11 cellular contexts compared by ENCODE assay signal in genomic region chr9:136995772-136996308, GRCh38. TPM values are rescaled to one million over a fixed set of nuclear protein-coding genes. Genes with fewer than 3 reads are reported as not detected.
DNase-seq lines count a peak whose midpoint lies in the region; ATAC-seq and TF ChIP-seq lines count a peak whose summit lies in the region.
"Had no signal": no experiment of that assay in that cellular context is flagged by ENCODE, and none has a peak within 500 bp of the region (broad histone marks: within the 10 kb centered on the region; RNA-seq: fewer than 3 reads in every experiment).

No MANE protein-coding gene starts in this region.

- H3K27ac ChIP-seq in PC-9 (no peak overlapping the region), esophagus (ENCODE audit: low read depth in 2 of 2, low read length in 1 of 2) (peak overlapping the region; percentile 88), thymus (ENCODE audit: low read depth) (peak overlapping the region; percentile 53), uterus (no peak overlapping the region)

- no peaks in the 10 kb centered on the region for H3K9me3 Mint-ChIP-seq in activated T-cell treated with anti-CD3 and anti-CD28 coated beads, Interleukin-2, amount 50 U/mL, for 4 hours
- H3K9me3 Mint-ChIP-seq: neural crest cell; stimulated activated naive B cell treated with anti-CD40 and anti-IgM and Interleukin-4, amounts not matched to agents 10 μg/mL and 1 μg/mL and 100 μg/mL, for 72 hours had no signal

- H3K4me1 ChIP-seq in PC-9 (replicated peaks; ENCODE audit: insufficient read depth) = peaks cover 31% of the 10 kb centered on the region
- H3K4me1 ChIP-seq in esophagus (ENCODE audit: control insufficient read depth in 2 of 2, insufficient read depth in 2 of 2, low read length in 1 of 2) = peaks cover 0 to 35% of the 10 kb centered on the region in 2 donors
- H3K4me1 ChIP-seq in thymus (ENCODE audit: control insufficient read depth, insufficient read depth, low read length) = peaks cover 25% of the 10 kb centered on the region
- H3K4me1 ChIP-seq in uterus = peaks cover 0 to 19% of the 10 kb centered on the region in 2 donors

- H3K27me3 ChIP-seq in PC-9 (ENCODE audit: insufficient read depth, low read depth) (no peaks in the 10 kb centered on the region), esophagus (ENCODE audit: control insufficient read depth in 1 of 2, insufficient read depth in 2 of 2, low read length in 2 of 2) (no peaks in the 10 kb centered on the region), thymus (ENCODE audit: control insufficient read depth, insufficient read depth) (peaks cover 19% of the 10 kb centered on the region), uterus (no peaks in the 10 kb centered on the region)

- H2AFZ ChIP-seq in PC-9 = no peak overlapping the region

- TF ChIP-seq POLR2A in uterus (IDR thresholded peaks at IDR 0.05) = no peak

- H3K9me3 ChIP-seq in PC-9 (ENCODE audit: insufficient read depth, low read depth) = no peaks in the 10 kb centered on the region
- no peaks in the 10 kb centered on the region for H3K9me3 ChIP-seq in esophagus (ENCODE audit: control insufficient read depth in 2 of 2, insufficient read depth in 1 of 2, low read depth in 1 of 2, low read length in 1 of 2)
- no peaks in the 10 kb centered on the region for H3K9me3 ChIP-seq in thymus (ENCODE audit: control insufficient read depth)
- no peaks in the 10 kb centered on the region for H3K9me3 ChIP-seq in uterus

- H3K4me1 Mint-ChIP-seq in activated T-cell treated with anti-CD3 and anti-CD28 coated beads, Interleukin-2, amount 50 U/mL, for 4 hours (ENCODE audit: low read depth) = peaks cover 47% of the 10 kb centered on the region

- no peaks in the 10 kb centered on the region for H3K9me2 ChIP-seq in PC-9 (ENCODE audit: insufficient read depth)

- H3K4me3 ChIP-seq in PC-9 (peak overlapping the region; percentile 53; the same call in 1 of the 2 replicates), esophagus (ENCODE audit: low read depth in 1 of 2, low read length in 2 of 2) (peak overlapping the region; percentile 51 to 52), thymus (ENCODE audit: low read length) (peak overlapping the region; percentile 58), uterus (no peak overlapping the region)

- H3K36me3 ChIP-seq in PC-9 (ENCODE audit: low read depth) (no peaks in the 10 kb centered on the region), esophagus (ENCODE audit: control insufficient read depth in 2 of 2, insufficient read depth in 2 of 2, low read length in 1 of 2) (peaks cover 0 to 9% of the 10 kb centered on the region in 2 donors), thymus (ENCODE audit: control insufficient read depth, insufficient read depth) (peaks cover 16% of the 10 kb centered on the region), uterus (no peaks in the 10 kb centered on the region)

- peaks cover 30% of the 10 kb centered on the region; the same call in 1 of the 2 replicates for H3F3A ChIP-seq in PC-9 (ENCODE audit: insufficient read depth, low read depth)

- POLR2A ChIA-PET in PC-9 (lab: Charles Lee; ENCODE audit: unreplicated experiment) = interaction anchor here (0.5 to 1.1 kb wide), 10 partner anchors 18 to 586 kb away, joined by 3 to 10 read pairs (median 6); partner anchors contain the start of gene AJM1

- H3K27me3 Mint-ChIP-seq in activated T-cell treated with anti-CD3 and anti-CD28 coated beads, Interleukin-2, amount 50 U/mL, for 4 hours (ENCODE audit: low read depth) = no peaks in the 10 kb centered on the region

- peaks cover 2% of the 10 kb centered on the region for H3K36me3 Mint-ChIP-seq in activated T-cell treated with anti-CD3 and anti-CD28 coated beads, Interleukin-2, amount 50 U/mL, for 4 hours (ENCODE audit: insufficient read depth)

- TSS peak; percentile 58 for BruUV-seq in PC-9 (replicated peaks; lab: Mats Ljungman, UMichigan)

- H3K79me2 ChIP-seq in PC-9 (ENCODE audit: low read depth) = peaks cover 7% of the 10 kb centered on the region; the same call in 1 of the 2 replicates

- no peak for ATAC-seq in activated T-cell treated with anti-CD3 and anti-CD28 coated beads, Interleukin-2, amount 50 U/mL, for 4 hours
- no peak for ATAC-seq in GM21737 (IDR thresholded peaks at IDR 0.05; ENCODE audit: unreplicated experiment)
- ATAC-seq: stimulated activated naive B cell treated with anti-CD40 and anti-IgM and Interleukin-4, amounts not matched to agents 10 μg/mL and 1 μg/mL and 100 μg/mL, for 72 hours had no signal

- peak overlapping the region; percentile 94 for H3K4me2 ChIP-seq in PC-9

- peak overlapping the region; percentile 62 for H3K4me3 Mint-ChIP-seq in activated T-cell treated with anti-CD3 and anti-CD28 coated beads, Interleukin-2, amount 50 U/mL, for 4 hours
- H3K4me3 Mint-ChIP-seq: neural crest cell had no signal

- no peaks in the 10 kb centered on the region for H4K20me1 ChIP-seq in PC-9 (ENCODE audit: insufficient read depth)

- CTCF ChIA-PET in PC-9 (lab: Charles Lee) = interaction anchor here (0.6 to 2.1 kb wide), 7 partner anchors 21 to 650 kb away, joined by 3 to 10 read pairs (median 4); no protein-coding TSS in a partner anchor

- intact Hi-C loops in PC-9 (cut with micrococcal nuclease; ENCODE audit: unreplicated experiment) (loop anchor here (1.0 to 5.0 kb wide), 3 partner anchors 46 to 205 kb away; partner anchors contain the start of genes PHPT1 and TMEM141), uterus (cut with DNase I; ENCODE audit: low total_unique reads) (no loop called here)

- no peak for DNase-seq in activated T-cell treated with anti-CD3 and anti-CD28 coated beads, Interleukin-2, amount 50 U/mL, for 4 hours
- DNase-seq in activated T-cell treated with anti-CD3 and anti-CD28 coated beads for 4 hours (no peak), PC-9 (peak in 1 of 2 experiments; percentile 45), SK-N-DZ (ENCODE audit: low spot score) (no peak), uterus (no peak)
- DNase-seq: GF-D8; stimulated activated naive B cell treated with anti-CD40 and anti-IgM and Interleukin-4, amounts not matched to agents 10 μg/mL and 1 μg/mL and 100 μg/mL, for 72 hours had no signal

- TF ChIP-seq CTCF in PC-9 (conservative IDR thresholded peaks at IDR 0.05) (no peak), uterus (IDR thresholded peaks at IDR 0.05) (no peak)

- WGBS in esophagus, 2 donors = 15 to 16% methylated on average over 11 to 12 of the region's 12 CpGs
- 66% methylated on average over 12 of the region's 12 CpGs for WGBS in thymus

RNA-seq across cellular contexts. Expression of gene CLIC3, which starts 0.5 kb away (rescaled TPM):
- total RNA-seq in activated T-cell treated with anti-CD3 and anti-CD28 coated beads, Interleukin-2, amount 50 U/mL, for 4 hours = under 1 TPM in 2 of 3 donors, not detected in 1; 0.18 to 0.54 TPM
- total RNA-seq in PC-9 (2021) (24.1 and 39.7 TPM in 2 replicates), uterus (1 to 10 TPM in 2 of 4 donors, not detected in 2; 1.5 TPM)
- polyA plus RNA-seq in esophagus (100 to 1,000 TPM; 351 to 474 TPM), thymus (44.6 TPM)
- polyA plus RNA-seq in SK-N-DZ (2014; cell fraction: cytosol; rRNA removed) = not detected in 2 replicates
- polyA plus RNA-seq in SK-N-DZ (2014; cell fraction: nucleus; rRNA removed) = not detected in 2 replicates
- total RNA-seq: neural crest cell had no signal

RNA-seq across cellular contexts. Expression of gene PAXX, which starts 3.6 kb away (rescaled TPM):
- total RNA-seq in activated T-cell treated with anti-CD3 and anti-CD28 coated beads, Interleukin-2, amount 50 U/mL, for 4 hours = 100 to 1,000 TPM; 106 to 126 (median 123) TPM
- total RNA-seq in PC-9 (2021) (54.9 and 78.9 TPM in 2 replicates), uterus (10 to 100 TPM; 14.2 to 39.5 (median 18.8) TPM)
- polyA plus RNA-seq in esophagus (100 to 1,000 TPM in 1 of 2 donors, 10 to 100 TPM in 1; 49.7 to 119 TPM), thymus (431 TPM)
- 126 and 129 TPM in 2 replicates for polyA plus RNA-seq in SK-N-DZ (2014; cell fraction: cytosol; rRNA removed)
- 511 and 534 TPM in 2 replicates for polyA plus RNA-seq in SK-N-DZ (2014; cell fraction: nucleus; rRNA removed)

RNA-seq across cellular contexts. Expression of gene LCNL1, which starts 13.0 kb away (rescaled TPM):
- total RNA-seq in activated T-cell treated with anti-CD3 and anti-CD28 coated beads, Interleukin-2, amount 50 U/mL, for 4 hours = not detected
- 0.41 and 0.43 TPM in 2 replicates for total RNA-seq in PC-9 (2021)
- under 1 TPM; 0.20 to 0.55 TPM for polyA plus RNA-seq in esophagus
- polyA plus RNA-seq in thymus = 5.0 TPM
- not detected in 2 replicates for polyA plus RNA-seq in SK-N-DZ (2014; cell fraction: cytosol; rRNA removed)
- 0.42 TPM in 1 of 2 replicates, not detected in the other for polyA plus RNA-seq in SK-N-DZ (2014; cell fraction: nucleus; rRNA removed)
- 1 to 10 TPM in 1 of 4 donors, under 1 TPM in 3; under 0.01 to 6.9 (median 0.54) TPM for total RNA-seq in uterus
- total RNA-seq: neural crest cell had no signal

RNA-seq across cellular contexts. Expression of gene PTGDS, which starts 18.5 kb away (rescaled TPM):
- total RNA-seq in activated T-cell treated with anti-CD3 and anti-CD28 coated beads, Interleukin-2, amount 50 U/mL, for 4 hours = under 1 TPM in 2 of 3 donors, not detected in 1; 0.30 to 0.51 TPM
- 1.7 and 2.0 TPM in 2 replicates for total RNA-seq in PC-9 (2021)
- polyA plus RNA-seq in esophagus = 10 to 100 TPM; 18.4 to 42.3 TPM
- 137 TPM for polyA plus RNA-seq in thymus
- not detected in 2 replicates for polyA plus RNA-seq in SK-N-DZ (2014; cell fraction: cytosol; rRNA removed)
- polyA plus RNA-seq in SK-N-DZ (2014; cell fraction: nucleus; rRNA removed) = not detected in 2 replicates
- total RNA-seq in uterus = 100 to 1,000 TPM in 1 of 4 donors, 10 to 100 TPM in 3; 13.5 to 116 (median 58.8) TPM
- total RNA-seq: neural crest cell had no signal

RNA-seq across cellular contexts. Expression of gene ABCA2, which starts 32.2 kb away (rescaled TPM):
- total RNA-seq in activated T-cell treated with anti-CD3 and anti-CD28 coated beads, Interleukin-2, amount 50 U/mL, for 4 hours = 10 to 100 TPM in 2 of 3 donors, 1 to 10 TPM in 1; 9.1 to 15.3 (median 14.3) TPM
- 79.2 and 115 TPM in 2 replicates for total RNA-seq in PC-9 (2021)
- polyA plus RNA-seq in esophagus = 10 to 100 TPM in 1 of 2 donors, 1 to 10 TPM in 1; 7.7 to 14.7 TPM
- 37.3 TPM for polyA plus RNA-seq in thymus
- polyA plus RNA-seq in SK-N-DZ (2014; cell fraction: cytosol; rRNA removed) = 13.0 and 16.4 TPM in 2 replicates
- 89.2 and 146 TPM in 2 replicates for polyA plus RNA-seq in SK-N-DZ (2014; cell fraction: nucleus; rRNA removed)
- total RNA-seq in uterus = 10 to 100 TPM; 24.8 to 36.9 (median 26.1) TPM

Comparison
In these comparisons a context has a peak if more than half of its experiments do, and no peak if none do; other contexts are left out.
1. H3K27ac ChIP-seq: peak in esophagus (2 of 2) and thymus (single experiment); none in PC-9 (single experiment) and uterus (0 of 2).
2. H3K4me3 ChIP-seq: peak in PC-9 (single experiment), esophagus (2 of 2) and thymus (single experiment); none in uterus (0 of 2).